13 cellular contexts compared by ENCODE assay signal in genomic region chr13:113532156-113532806, GRCh38. TPM values are rescaled to one million over a fixed set of nuclear protein-coding genes. Genes with fewer than 3 reads are reported as not detected.
DNase-seq lines count a peak whose midpoint lies in the region; ATAC-seq and TF ChIP-seq lines count a peak whose summit lies in the region.
"Had no signal": no experiment of that assay in that cellular context is flagged by ENCODE, and none has a peak within 500 bp of the region (broad histone marks: within the 10 kb centered on the region; RNA-seq: fewer than 3 reads in every experiment).

No MANE protein-coding gene starts in this region.

- no peaks in the 10 kb centered on the region for H3F3A ChIP-seq in smooth muscle cell (ENCODE audit: low read depth)

- TF ChIP-seq CTCF in mammary epithelial cell (conservative IDR thresholded peaks at IDR 0.05 in 1 of 2, IDR thresholded peaks at IDR 0.05 in 1 of 2; ENCODE audit: extremely low read depth in 1 of 2, insufficient read depth in 1 of 2, low read depth in 1 of 2, low read length in 2 of 2), result no peak
- TF ChIP-seq CTCF in MCF 10A (IDR thresholded peaks at IDR 0.05; ENCODE audit: unreplicated experiment), result no peak
- TF ChIP-seq CTCF in choroid plexus epithelial cell (conservative IDR thresholded peaks at IDR 0.05; ENCODE audit: low read depth, low read length), result no peak
- TF ChIP-seq CTCF in upper lobe of right lung (IDR thresholded peaks at IDR 0.05), result no peak
- no peak for TF ChIP-seq CTCF in smooth muscle cell (IDR thresholded peaks at IDR 0.05; ENCODE audit: borderline replicate concordance, insufficient read depth, poor library complexity, severe bottlenecking)

- H3K36me3 ChIP-seq in mammary epithelial cell (ENCODE audit: insufficient read depth, low read length) (peaks cover 2% of the 10 kb centered on the region), upper lobe of right lung (peaks cover 35% of the 10 kb centered on the region), smooth muscle cell (ENCODE audit: low read depth) (peaks cover 6% of the 10 kb centered on the region)

- intact Hi-C loops in mammary epithelial cell (cut with micrococcal nuclease), result no loop called here
- intact Hi-C loops in MCF 10A (cut with micrococcal nuclease), result no loop called here
- intact Hi-C loops in upper lobe of right lung (cut with DNase I), result no loop called here

- no peak overlapping the region for H3K4me3 ChIP-seq in mammary epithelial cell (replicated peaks in 1 of 3; ENCODE audit: insufficient read depth in 1 of 3, low read depth in 2 of 3, low read length in 3 of 3)
- no peak overlapping the region for H3K4me3 ChIP-seq in choroid plexus epithelial cell (ENCODE audit: low read depth, low read length)
- no peak overlapping the region for H3K4me3 ChIP-seq in upper lobe of right lung
- no peak overlapping the region for H3K4me3 ChIP-seq in smooth muscle cell

- H3K9ac ChIP-seq in mammary epithelial cell (ENCODE audit: insufficient read depth, low read length), result no peak overlapping the region
- no peak overlapping the region for H3K9ac ChIP-seq in smooth muscle cell (ENCODE audit: low read depth)

- H3K79me2 ChIP-seq in mammary epithelial cell (ENCODE audit: insufficient read depth, low read length), result peaks cover 9% of the 10 kb centered on the region
- H3K79me2 ChIP-seq in smooth muscle cell (ENCODE audit: low read depth), result no peaks in the 10 kb centered on the region

- POLR2A ChIA-PET in MCF 10A (lab: Yijun Ruan, JAX), result no interaction called here

- in situ Hi-C loops in mammary epithelial cell (cut with MboI; ENCODE audit: low sequenced_read_pairs in 2 of 2), result no loop called here

- H3K4me2 ChIP-seq in mammary epithelial cell (ENCODE audit: insufficient read depth, low read depth, low read length), result no peak overlapping the region
- H3K4me2 ChIP-seq in smooth muscle cell, result no peak overlapping the region

- peaks cover 15% of the 10 kb centered on the region for H3K4me1 ChIP-seq in mammary epithelial cell (ENCODE audit: insufficient read depth, low read length)
- peaks cover 8% of the 10 kb centered on the region for H3K4me1 ChIP-seq in upper lobe of right lung
- H3K4me1 ChIP-seq in smooth muscle cell (ENCODE audit: low read depth), result no peaks in the 10 kb centered on the region

- peaks cover 68% of the 10 kb centered on the region for H3K36me3 Mint-ChIP-seq in MCF 10A (ENCODE audit: insufficient read depth, unreplicated experiment)

- H3K27ac Mint-ChIP-seq in MCF 10A (ENCODE audit: low read depth, unreplicated experiment), result no peak overlapping the region
- H3K27ac Mint-ChIP-seq: activated B cell treated with CpG ODN at 0.5 μM for 24 hours; activated T-helper 1 cell treated with anti-CD3 and anti-CD28 coated beads, Interleukin-12 subunit alpha, Interleukin-12 subunit beta, Interleukin-2, Interleukin-4 antibody, amounts not matched to agents 30 ng/mL and 10 ng/mL and 1 ng/mL, durations not matched to agents 14 hours and 24 hours and 36 hours had no signal

- DNase-seq in mammary epithelial cell, result peak; percentile 24
- no peak for DNase-seq in MCF 10A (ENCODE audit: unreplicated experiment)
- DNase-seq in choroid plexus epithelial cell (ENCODE audit: low read depth), result peak; percentile 57
- peak; percentile 71 for DNase-seq in kidney tubule cell (ENCODE audit: low spot score)
- peak; percentile 43 for DNase-seq in upper lobe of right lung
- DNase-seq in smooth muscle cell (lab: John Stamatoyannopoulos, UW; ENCODE audit: unreplicated experiment), result no peak
- no peak for DNase-seq in NCI-H446 (lab: John Stamatoyannopoulos, UW)
- DNase-seq: activated B cell treated with CpG ODN at 0.5 μM for 24 hours, naive B cell, SIG-M5 had no signal

- dilution Hi-C loops in mammary epithelial cell (cut with HindIII; ENCODE audit: low sequenced_read_pairs), result no loop called here

- H3K4me1 Mint-ChIP-seq in MCF 10A (ENCODE audit: insufficient read depth, unreplicated experiment), result peaks cover 1% of the 10 kb centered on the region

- no TSS peak for BruUV-seq in mammary epithelial cell (replicated peaks; lab: Mats Ljungman, UMichigan)
- no TSS peak for BruUV-seq in MCF 10A (replicated peaks; lab: Mats Ljungman, UMichigan)

- WGBS in mammary epithelial cell (ENCODE audit: low coverage, missing lambda C conversion rate), result 33% methylated on average over 5 of the region's 16 CpGs
- 73% methylated on average over 16 of the region's 16 CpGs for WGBS in smooth muscle cell (ENCODE audit: low lambda C conversion rate)

- H3K9me3 ChIP-seq in mammary epithelial cell (replicated peaks; ENCODE audit: insufficient read depth, low read length), result no peaks in the 10 kb centered on the region
- no peaks in the 10 kb centered on the region for H3K9me3 ChIP-seq in upper lobe of right lung
- H3K9me3 ChIP-seq in smooth muscle cell (replicated peaks; ENCODE audit: low read depth), result no peaks in the 10 kb centered on the region

- CTCF ChIA-PET in mammary epithelial cell (lab: Charles Lee; ENCODE audit: low non-redundant PET) (no interaction called here), MCF 10A (lab: Yijun Ruan, JAX) (no interaction called here)

- H2AFZ ChIP-seq in mammary epithelial cell (ENCODE audit: low read depth, low read length) (no peak overlapping the region), smooth muscle cell (ENCODE audit: low read depth) (no peak overlapping the region)

- H3K27me3 Mint-ChIP-seq in MCF 10A (ENCODE audit: insufficient read depth, unreplicated experiment), result no peaks in the 10 kb centered on the region
- H3K27me3 Mint-ChIP-seq: activated B cell treated with CpG ODN at 0.5 μM for 24 hours, IgD-negative memory B cell, naive B cell had no signal

- H3K4me3 Mint-ChIP-seq in MCF 10A (ENCODE audit: unreplicated experiment), result no peak overlapping the region
- H3K4me3 Mint-ChIP-seq: activated B cell treated with CpG ODN at 0.5 μM for 24 hours; activated T-helper 1 cell treated with anti-CD3 and anti-CD28 coated beads, Interleukin-12 subunit alpha, Interleukin-12 subunit beta, Interleukin-2, Interleukin-4 antibody, amounts not matched to agents 30 ng/mL and 10 ng/mL and 1 ng/mL, durations not matched to agents 14 hours and 24 hours and 36 hours; IgD-negative memory B cell; naive B cell had no signal

- no peak overlapping the region for H3K27ac ChIP-seq in mammary epithelial cell (ENCODE audit: insufficient read depth, low read depth, low read length)
- no peak overlapping the region for H3K27ac ChIP-seq in upper lobe of right lung
- no peak overlapping the region for H3K27ac ChIP-seq in smooth muscle cell (ENCODE audit: low read depth)

- H3K27me3 ChIP-seq in mammary epithelial cell (ENCODE audit: insufficient read depth, low read length) (no peaks in the 10 kb centered on the region), upper lobe of right lung (no peaks in the 10 kb centered on the region), smooth muscle cell (ENCODE audit: low read depth) (no peaks in the 10 kb centered on the region)

- no peaks in the 10 kb centered on the region for H3K9me3 Mint-ChIP-seq in MCF 10A (ENCODE audit: unreplicated experiment)
- H3K9me3 Mint-ChIP-seq: activated B cell treated with CpG ODN at 0.5 μM for 24 hours; activated T-helper 1 cell treated with anti-CD3 and anti-CD28 coated beads, Interleukin-12 subunit alpha, Interleukin-12 subunit beta, Interleukin-2, Interleukin-4 antibody, amounts not matched to agents 30 ng/mL and 10 ng/mL and 1 ng/mL, durations not matched to agents 14 hours and 24 hours and 36 hours; IgD-negative memory B cell; naive B cell had no signal

- H4K20me1 ChIP-seq in mammary epithelial cell (ENCODE audit: insufficient read depth, low read length), result no peaks in the 10 kb centered on the region
- H4K20me1 ChIP-seq in smooth muscle cell (ENCODE audit: low read depth), result peaks cover 22% of the 10 kb centered on the region

- ATAC-seq in upper lobe of right lung, result peak; percentile 32
- no peak for ATAC-seq in HG03469 (IDR thresholded peaks at IDR 0.05; ENCODE audit: unreplicated experiment)

RNA-seq across cellular contexts. Expression of gene DCUN1D2, which starts 41.8 kb away (rescaled TPM):
- 10 to 100 TPM; 11.3 to 21.6 TPM for total RNA-seq in mammary epithelial cell
- 6.4 TPM for polyA plus RNA-seq in mammary epithelial cell
- polyA minus RNA-seq in mammary epithelial cell, result 2.6 TPM
- total RNA-seq in MCF 10A (2022), result 20.4 and 22.0 TPM in 2 replicates
- total RNA-seq in upper lobe of right lung, result 24.6 TPM
- total RNA-seq in smooth muscle cell, result 6.3 and 10.6 TPM in 2 replicates
- 9.4 and 10.8 TPM in 2 replicates for polyA plus RNA-seq in smooth muscle cell

RNA-seq across cellular contexts. Expression of gene TFDP1, which starts 52.3 kb away (rescaled TPM):
- 100 to 1,000 TPM in 1 of 2 donors, 10 to 100 TPM in 1; 57.8 to 115 TPM for total RNA-seq in mammary epithelial cell
- 136 TPM for polyA plus RNA-seq in mammary epithelial cell
- 112 TPM for polyA minus RNA-seq in mammary epithelial cell
- 77.1 and 100 TPM in 2 replicates for total RNA-seq in MCF 10A (2022)
- total RNA-seq in upper lobe of right lung, result 42.3 TPM
- 46.1 and 53.6 TPM in 2 replicates for total RNA-seq in smooth muscle cell
- polyA plus RNA-seq in smooth muscle cell, result 38.5 and 52.8 TPM in 2 replicates

Comparison
In these comparisons a context has a peak if more than half of its experiments do, and no peak if none do; other contexts are left out.
1. DNase-seq: peak in mammary epithelial cell (single experiment), choroid plexus epithelial cell (single experiment), kidney tubule cell (single experiment) and upper lobe of right lung (single experiment); none in MCF 10A (single experiment), smooth muscle cell (single experiment) and NCI-H446 (0 of 2).